1 cellular context compared by ENCODE assay signal in genomic region chr1:61741682-61742619, GRCh38.
A peak's percentile ranks its signal among the peaks of the same experiment; 100 is the strongest.
TF ChIP-seq lines count a peak whose summit lies in the region.

A gene with protein sequence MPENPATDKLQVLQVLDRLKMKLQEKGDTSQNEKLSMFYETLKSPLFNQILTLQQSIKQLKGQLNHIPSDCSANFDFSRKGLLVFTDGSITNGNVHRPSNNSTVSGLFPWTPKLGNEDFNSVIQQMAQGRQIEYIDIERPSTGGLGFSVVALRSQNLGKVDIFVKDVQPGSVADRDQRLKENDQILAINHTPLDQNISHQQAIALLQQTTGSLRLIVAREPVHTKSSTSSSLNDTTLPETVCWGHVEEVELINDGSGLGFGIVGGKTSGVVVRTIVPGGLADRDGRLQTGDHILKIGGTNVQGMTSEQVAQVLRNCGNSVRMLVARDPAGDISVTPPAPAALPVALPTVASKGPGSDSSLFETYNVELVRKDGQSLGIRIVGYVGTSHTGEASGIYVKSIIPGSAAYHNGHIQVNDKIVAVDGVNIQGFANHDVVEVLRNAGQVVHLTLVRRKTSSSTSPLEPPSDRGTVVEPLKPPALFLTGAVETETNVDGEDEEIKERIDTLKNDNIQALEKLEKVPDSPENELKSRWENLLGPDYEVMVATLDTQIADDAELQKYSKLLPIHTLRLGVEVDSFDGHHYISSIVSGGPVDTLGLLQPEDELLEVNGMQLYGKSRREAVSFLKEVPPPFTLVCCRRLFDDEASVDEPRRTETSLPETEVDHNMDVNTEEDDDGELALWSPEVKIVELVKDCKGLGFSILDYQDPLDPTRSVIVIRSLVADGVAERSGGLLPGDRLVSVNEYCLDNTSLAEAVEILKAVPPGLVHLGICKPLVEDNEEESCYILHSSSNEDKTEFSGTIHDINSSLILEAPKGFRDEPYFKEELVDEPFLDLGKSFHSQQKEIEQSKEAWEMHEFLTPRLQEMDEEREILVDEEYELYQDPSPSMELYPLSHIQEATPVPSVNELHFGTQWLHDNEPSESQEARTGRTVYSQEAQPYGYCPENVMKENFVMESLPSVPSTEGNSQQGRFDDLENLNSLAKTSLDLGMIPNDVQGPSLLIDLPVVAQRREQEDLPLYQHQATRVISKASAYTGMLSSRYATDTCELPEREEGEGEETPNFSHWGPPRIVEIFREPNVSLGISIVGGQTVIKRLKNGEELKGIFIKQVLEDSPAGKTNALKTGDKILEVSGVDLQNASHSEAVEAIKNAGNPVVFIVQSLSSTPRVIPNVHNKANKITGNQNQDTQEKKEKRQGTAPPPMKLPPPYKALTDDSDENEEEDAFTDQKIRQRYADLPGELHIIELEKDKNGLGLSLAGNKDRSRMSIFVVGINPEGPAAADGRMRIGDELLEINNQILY (N-terminal part only) (plus strand): TSS chr1:61742480. CDS start chr1:61762893, 20,413 bp downstream.

TF ChIP-seq in HepG2, 621 proteins besides CTCF, POLR2A, EP300 and RAD21 (continued from another document and continues in another):
- TF ChIP-seq ZGPAT (CRISPR knock-in tag; IDR thresholded peaks at IDR 0.05), result no peak
- TF ChIP-seq IRF2 (CRISPR knock-in tag; IDR thresholded peaks at IDR 0.05), result no peak
- peak; percentile 45; the same call in 1 of the 2 replicates for TF ChIP-seq ZMYM4 (CRISPR knock-in tag; IDR thresholded peaks at IDR 0.05)
- TF ChIP-seq, protein P1, sequence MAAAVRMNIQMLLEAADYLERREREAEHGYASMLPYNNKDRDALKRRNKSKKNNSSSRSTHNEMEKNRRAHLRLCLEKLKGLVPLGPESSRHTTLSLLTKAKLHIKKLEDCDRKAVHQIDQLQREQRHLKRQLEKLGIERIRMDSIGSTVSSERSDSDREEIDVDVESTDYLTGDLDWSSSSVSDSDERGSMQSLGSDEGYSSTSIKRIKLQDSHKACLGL (CRISPR knock-in tag; IDR thresholded peaks at IDR 0.05), result 0 out of 2 replicates have a peak, but pooled peaks have one; percentile 53
- no peak for TF ChIP-seq KLF12 (CRISPR knock-in tag; IDR thresholded peaks at IDR 0.05; ENCODE audit: borderline replicate concordance)
- no peak for TF ChIP-seq PAX8 (CRISPR knock-in tag; IDR thresholded peaks at IDR 0.05; ENCODE audit: borderline replicate concordance)
- peak; percentile 44 for TF ChIP-seq GATAD1 (CRISPR knock-in tag; IDR thresholded peaks at IDR 0.05)
- peak; percentile 51; the same call in 1 of the 2 replicates for TF ChIP-seq MTA1 (CRISPR knock-in tag; IDR thresholded peaks at IDR 0.05; ENCODE audit: borderline replicate concordance)
- 0 out of 2 replicates have a peak, but pooled peaks have one; percentile 23 for TF ChIP-seq CBFB (CRISPR knock-in tag; IDR thresholded peaks at IDR 0.05)
- peak; percentile 29; the same call in 1 of the 2 replicates for TF ChIP-seq MYC (CRISPR knock-in tag; IDR thresholded peaks at IDR 0.05; ENCODE audit: borderline replicate concordance)
- no peak for TF ChIP-seq TCF12 (IDR thresholded peaks at IDR 0.05)
- TF ChIP-seq TCF12 (CRISPR knock-in tag; IDR thresholded peaks at IDR 0.05), result peak; percentile 79; the same call in 1 of the 2 replicates
- no peak for TF ChIP-seq NR2F6 (IDR thresholded peaks at IDR 0.05)
- TF ChIP-seq NR2F6 (CRISPR knock-in tag; IDR thresholded peaks at IDR 0.05), result 0 out of 2 replicates have a peak, but pooled peaks have one; percentile 7
- 0 out of 2 replicates have a peak, but pooled peaks have one; percentile 21 for TF ChIP-seq CCDC6 (CRISPR knock-in tag; IDR thresholded peaks at IDR 0.05)
- peak; percentile 57 for TF ChIP-seq MAX (IDR thresholded peaks at IDR 0.05)
- 0 out of 2 replicates have a peak, but pooled peaks have one; percentile 17 for TF ChIP-seq CHD4 (IDR thresholded peaks at IDR 0.05; ENCODE audit: borderline replicate concordance, low read length)
- 0 out of 4 replicates have a peak, but pooled peaks of 1 of the 2 experiments have one; percentile 9 for TF ChIP-seq KLF16 (CRISPR knock-in tag; IDR thresholded peaks at IDR 0.05)
- TF ChIP-seq POGZ (CRISPR knock-in tag; IDR thresholded peaks at IDR 0.05), result peak; percentile 32
- no peak for TF ChIP-seq SOX5 (CRISPR knock-in tag; IDR thresholded peaks at IDR 0.05; ENCODE audit: borderline replicate concordance)
- TF ChIP-seq SAP130 (CRISPR knock-in tag; IDR thresholded peaks at IDR 0.05; ENCODE audit: low read depth), result peak; percentile 50
- TF ChIP-seq SPEN (CRISPR knock-in tag; IDR thresholded peaks at IDR 0.05; ENCODE audit: low read depth), result peak; percentile 34; the same call in 1 of the 2 replicates
- TF ChIP-seq, protein P2, sequence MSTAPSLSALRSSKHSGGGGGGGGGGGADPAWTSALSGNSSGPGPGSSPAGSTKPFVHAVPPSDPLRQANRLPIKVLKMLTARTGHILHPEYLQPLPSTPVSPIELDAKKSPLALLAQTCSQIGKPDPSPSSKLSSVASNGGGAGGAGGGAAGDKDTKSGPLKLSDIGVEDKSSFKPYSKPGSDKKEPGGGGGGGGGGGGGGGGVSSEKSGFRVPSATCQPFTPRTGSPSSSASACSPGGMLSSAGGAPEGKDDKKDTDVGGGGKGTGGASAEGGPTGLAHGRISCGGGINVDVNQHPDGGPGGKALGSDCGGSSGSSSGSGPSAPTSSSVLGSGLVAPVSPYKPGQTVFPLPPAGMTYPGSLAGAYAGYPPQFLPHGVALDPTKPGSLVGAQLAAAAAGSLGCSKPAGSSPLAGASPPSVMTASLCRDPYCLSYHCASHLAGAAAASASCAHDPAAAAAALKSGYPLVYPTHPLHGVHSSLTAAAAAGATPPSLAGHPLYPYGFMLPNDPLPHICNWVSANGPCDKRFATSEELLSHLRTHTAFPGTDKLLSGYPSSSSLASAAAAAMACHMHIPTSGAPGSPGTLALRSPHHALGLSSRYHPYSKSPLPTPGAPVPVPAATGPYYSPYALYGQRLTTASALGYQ (CRISPR knock-in tag; IDR thresholded peaks at IDR 0.05), result 0 out of 2 replicates have a peak, but pooled peaks have one; percentile 26
- TF ChIP-seq ZXDC (CRISPR knock-in tag; IDR thresholded peaks at IDR 0.05), result no peak
- TF ChIP-seq KDM5B (CRISPR knock-in tag; IDR thresholded peaks at IDR 0.05; ENCODE audit: borderline replicate concordance), result peak; percentile 14; the same call in 1 of the 2 replicates
- TF ChIP-seq YEATS2 (CRISPR knock-in tag; IDR thresholded peaks at IDR 0.05; ENCODE audit: borderline replicate concordance), result no peak
- TF ChIP-seq RBM22 (optimal IDR thresholded peaks at IDR 0.05; ENCODE audit: low read length), result no peak
- TF ChIP-seq HNF4A (CRISPR knock-in tag; IDR thresholded peaks at IDR 0.05), result 0 out of 2 replicates have a peak, but pooled peaks have one; percentile 14
- 0 out of 2 replicates have a peak, but pooled peaks have one; percentile 42 for TF ChIP-seq ZNF776 (CRISPR knock-in tag; IDR thresholded peaks at IDR 0.05)
- TF ChIP-seq, protein P3, sequence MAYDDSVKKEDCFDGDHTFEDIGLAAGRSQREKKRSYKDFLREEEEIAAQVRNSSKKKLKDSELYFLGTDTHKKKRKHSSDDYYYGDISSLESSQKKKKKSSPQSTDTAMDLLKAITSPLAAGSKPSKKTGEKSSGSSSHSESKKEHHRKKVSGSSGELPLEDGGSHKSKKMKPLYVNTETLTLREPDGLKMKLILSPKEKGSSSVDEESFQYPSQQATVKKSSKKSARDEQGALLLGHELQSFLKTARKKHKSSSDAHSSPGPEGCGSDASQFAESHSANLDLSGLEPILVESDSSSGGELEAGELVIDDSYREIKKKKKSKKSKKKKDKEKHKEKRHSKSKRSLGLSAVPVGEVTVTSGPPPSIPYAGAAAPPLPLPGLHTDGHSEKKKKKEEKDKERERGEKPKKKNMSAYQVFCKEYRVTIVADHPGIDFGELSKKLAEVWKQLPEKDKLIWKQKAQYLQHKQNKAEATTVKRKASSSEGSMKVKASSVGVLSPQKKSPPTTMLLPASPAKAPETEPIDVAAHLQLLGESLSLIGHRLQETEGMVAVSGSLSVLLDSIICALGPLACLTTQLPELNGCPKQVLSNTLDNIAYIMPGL (CRISPR knock-in tag; IDR thresholded peaks at IDR 0.05; ENCODE audit: borderline replicate concordance in 1 of 2, low read depth in 1 of 2), result peak in 1 of 2 experiments; percentile 40; a peak in 3 of 4 replicates
- 0 out of 2 replicates have a peak, but pooled peaks have one; percentile 14 for TF ChIP-seq ZNF614 (CRISPR knock-in tag; IDR thresholded peaks at IDR 0.05; ENCODE audit: borderline replicate concordance)
- TF ChIP-seq KDM5A (IDR thresholded peaks at IDR 0.05; ENCODE audit: borderline replicate concordance, low read length), result no peak; the same call in 1 of the 2 replicates
- peak; percentile 45 for TF ChIP-seq GABPA (IDR thresholded peaks at IDR 0.05; ENCODE audit: low read depth, low read length)
- TF ChIP-seq GABPA (CRISPR knock-in tag; IDR thresholded peaks at IDR 0.05; ENCODE audit: low read depth), result no peak
- TF ChIP-seq, protein P4, sequence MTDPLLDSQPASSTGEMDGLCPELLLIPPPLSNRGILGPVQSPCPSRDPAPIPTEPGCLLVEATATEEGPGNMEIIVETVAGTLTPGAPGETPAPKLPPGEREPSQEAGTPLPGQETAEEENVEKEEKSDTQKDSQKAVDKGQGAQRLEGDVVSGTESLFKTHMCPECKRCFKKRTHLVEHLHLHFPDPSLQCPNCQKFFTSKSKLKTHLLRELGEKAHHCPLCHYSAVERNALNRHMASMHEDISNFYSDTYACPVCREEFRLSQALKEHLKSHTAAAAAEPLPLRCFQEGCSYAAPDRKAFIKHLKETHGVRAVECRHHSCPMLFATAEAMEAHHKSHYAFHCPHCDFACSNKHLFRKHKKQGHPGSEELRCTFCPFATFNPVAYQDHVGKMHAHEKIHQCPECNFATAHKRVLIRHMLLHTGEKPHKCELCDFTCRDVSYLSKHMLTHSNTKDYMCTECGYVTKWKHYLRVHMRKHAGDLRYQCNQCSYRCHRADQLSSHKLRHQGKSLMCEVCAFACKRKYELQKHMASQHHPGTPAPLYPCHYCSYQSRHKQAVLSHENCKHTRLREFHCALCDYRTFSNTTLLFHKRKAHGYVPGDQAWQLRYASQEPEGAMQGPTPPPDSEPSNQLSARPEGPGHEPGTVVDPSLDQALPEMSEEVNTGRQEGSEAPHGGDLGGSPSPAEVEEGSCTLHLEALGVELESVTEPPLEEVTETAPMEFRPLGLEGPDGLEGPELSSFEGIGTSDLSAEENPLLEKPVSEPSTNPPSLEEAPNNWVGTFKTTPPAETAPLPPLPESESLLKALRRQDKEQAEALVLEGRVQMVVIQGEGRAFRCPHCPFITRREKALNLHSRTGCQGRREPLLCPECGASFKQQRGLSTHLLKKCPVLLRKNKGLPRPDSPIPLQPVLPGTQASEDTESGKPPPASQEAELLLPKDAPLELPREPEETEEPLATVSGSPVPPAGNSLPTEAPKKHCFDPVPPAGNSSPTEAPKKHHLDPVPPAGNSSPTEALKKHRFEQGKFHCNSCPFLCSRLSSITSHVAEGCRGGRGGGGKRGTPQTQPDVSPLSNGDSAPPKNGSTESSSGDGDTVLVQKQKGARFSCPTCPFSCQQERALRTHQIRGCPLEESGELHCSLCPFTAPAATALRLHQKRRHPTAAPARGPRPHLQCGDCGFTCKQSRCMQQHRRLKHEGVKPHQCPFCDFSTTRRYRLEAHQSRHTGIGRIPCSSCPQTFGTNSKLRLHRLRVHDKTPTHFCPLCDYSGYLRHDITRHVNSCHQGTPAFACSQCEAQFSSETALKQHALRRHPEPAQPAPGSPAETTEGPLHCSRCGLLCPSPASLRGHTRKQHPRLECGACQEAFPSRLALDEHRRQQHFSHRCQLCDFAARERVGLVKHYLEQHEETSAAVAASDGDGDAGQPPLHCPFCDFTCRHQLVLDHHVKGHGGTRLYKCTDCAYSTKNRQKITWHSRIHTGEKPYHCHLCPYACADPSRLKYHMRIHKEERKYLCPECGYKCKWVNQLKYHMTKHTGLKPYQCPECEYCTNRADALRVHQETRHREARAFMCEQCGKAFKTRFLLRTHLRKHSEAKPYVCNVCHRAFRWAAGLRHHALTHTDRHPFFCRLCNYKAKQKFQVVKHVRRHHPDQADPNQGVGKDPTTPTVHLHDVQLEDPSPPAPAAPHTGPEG (CRISPR knock-in tag; IDR thresholded peaks at IDR 0.05), result peak; percentile 98
- no peak for TF ChIP-seq SMAD9 (CRISPR knock-in tag; IDR thresholded peaks at IDR 0.05)
- TF ChIP-seq ZNF160 (CRISPR knock-in tag; IDR thresholded peaks at IDR 0.05), result 0 out of 2 replicates have a peak, but pooled peaks have one; percentile 10
- TF ChIP-seq ARID2 (CRISPR knock-in tag; IDR thresholded peaks at IDR 0.05; ENCODE audit: borderline replicate concordance), result no peak
